26 cellular contexts compared by ENCODE assay signal in genomic region chr19:48053856-48054255, GRCh38. TPM values are rescaled to one million over a fixed set of nuclear protein-coding genes. Genes with fewer than 3 reads are reported as not detected.
"Had no signal": no experiment of that assay in that cellular context is flagged by ENCODE, and none has a peak within 500 bp of the region (broad histone marks: within the 10 kb centered on the region; RNA-seq: fewer than 3 reads in every experiment).

No MANE protein-coding gene starts in this region.

- H3K27me3 ChIP-seq: dorsolateral prefrontal cortex, gastroesophageal sphincter, heart left ventricle, right atrium auricular region, thyroid gland had no signal

- H3K36me3 ChIP-seq: thyroid gland had no signal

- H3K4me3 Mint-ChIP-seq: activated naive CD8-positive, alpha-beta T cell treated with anti-CD3 and anti-CD28 coated beads for 36 hours; activated T-helper 1 cell treated with anti-CD3 and anti-CD28 coated beads, Interleukin-12 subunit alpha, Interleukin-12 subunit beta, Interleukin-2, Interleukin-4 antibody, amounts not matched to agents 30 ng/mL and 10 ng/mL and 1 ng/mL, durations not matched to agents 14 hours and 24 hours and 36 hours; memory B cell; naive B cell; neural crest cell; T-helper 17 cell had no signal

- H3K27ac Mint-ChIP-seq: activated naive CD8-positive, alpha-beta T cell treated with anti-CD3 and anti-CD28 coated beads for 36 hours; activated T-helper 1 cell treated with anti-CD3 and anti-CD28 coated beads, Interleukin-12 subunit alpha, Interleukin-12 subunit beta, Interleukin-2, Interleukin-4 antibody, amounts not matched to agents 30 ng/mL and 10 ng/mL and 1 ng/mL, durations not matched to agents 14 hours and 24 hours and 36 hours; memory B cell; progenitor cell of endocrine pancreas; T-helper 17 cell had no signal

- H3K4me3 ChIP-seq: dorsolateral prefrontal cortex, gastroesophageal sphincter, heart left ventricle, right atrium auricular region, thyroid gland had no signal

- H3K4me1 ChIP-seq: gastroesophageal sphincter, heart left ventricle, right atrium auricular region, thyroid gland had no signal

- H3K27me3 Mint-ChIP-seq: activated naive CD8-positive, alpha-beta T cell treated with anti-CD3 and anti-CD28 coated beads for 36 hours; memory B cell; T-helper 17 cell had no signal

- H3K4me1 Mint-ChIP-seq: activated naive CD8-positive, alpha-beta T cell treated with anti-CD3 and anti-CD28 coated beads for 36 hours; memory B cell; naive B cell; neural crest cell; T-helper 17 cell had no signal

- H3K27ac ChIP-seq: dorsolateral prefrontal cortex, gastroesophageal sphincter, heart left ventricle, right atrium auricular region, thyroid gland, VCaP had no signal

- H3K36me3 Mint-ChIP-seq: activated naive CD8-positive, alpha-beta T cell treated with anti-CD3 and anti-CD28 coated beads for 36 hours had no signal

- DNase-seq: activated CD4-positive, alpha-beta T cell treated with anti-CD3 and anti-CD28 coated beads for 1 hour; activated CD4-positive, alpha-beta T cell treated with anti-CD3 and anti-CD28 coated beads, Interleukin-2, amount 50 U/mL, for 48 hours; activated naive CD8-positive, alpha-beta T cell treated with anti-CD3 and anti-CD28 coated beads for 36 hours; amygdala; caudate nucleus; dorsolateral prefrontal cortex; heart left ventricle; kidney glomerular epithelial cell; left ventricle myocardium superior; naive B cell; stimulated activated CD4-positive, alpha-beta T cell treated with anti-CD3 and anti-CD28 coated beads, Interleukin-12 subunit alpha, Interleukin-12 subunit beta, amount 100 ng/mL, for 4 hours; stimulated activated CD4-positive, alpha-beta T cell treated with anti-CD3 and anti-CD28 coated beads, Interleukin-2, amount 100 ng/mL, for 24 hours; stimulated activated naive CD4-positive, alpha-beta T cell treated with Interleukin-2 at 50 U/mL for 16 hours; T-helper 17 cell; thyroid gland had no signal

- H3K9me3 ChIP-seq: gastroesophageal sphincter, heart left ventricle, right atrium auricular region, thyroid gland had no signal

- ATAC-seq: gastroesophageal sphincter, heart left ventricle, left ventricle myocardium superior, T-helper 17 cell had no signal

- H3K9me3 Mint-ChIP-seq: activated T-helper 1 cell treated with anti-CD3 and anti-CD28 coated beads, Interleukin-12 subunit alpha, Interleukin-12 subunit beta, Interleukin-2, Interleukin-4 antibody, amounts not matched to agents 30 ng/mL and 10 ng/mL and 1 ng/mL, durations not matched to agents 14 hours and 24 hours and 36 hours had no signal

RNA-seq across cellular contexts. Expression of gene CABP5, which starts 10.0 kb away (rescaled TPM):
- total RNA-seq: activated naive CD8-positive, alpha-beta T cell treated with anti-CD3 and anti-CD28 coated beads for 36 hours; activated T-helper 1 cell treated with anti-CD3 and anti-CD28 coated beads, Interleukin-12 subunit alpha, Interleukin-12 subunit beta, Interleukin-2, Interleukin-4 antibody, amounts not matched to agents 30 ng/mL and 10 ng/mL and 1 ng/mL, durations not matched to agents 14 hours and 24 hours and 36 hours; epithelial cell of proximal tubule; gastroesophageal sphincter; heart left ventricle; left ventricle myocardium superior; neural crest cell; omental fat pad; progenitor cell of endocrine pancreas; right atrium auricular region; subcutaneous adipose tissue; thyroid gland had no signal
- polyA plus RNA-seq: heart left ventricle had no signal

RNA-seq across cellular contexts. Expression of gene ELSPBP1, which starts 59.4 kb away (rescaled TPM):
- total RNA-seq: activated naive CD8-positive, alpha-beta T cell treated with anti-CD3 and anti-CD28 coated beads for 36 hours; activated T-helper 1 cell treated with anti-CD3 and anti-CD28 coated beads, Interleukin-12 subunit alpha, Interleukin-12 subunit beta, Interleukin-2, Interleukin-4 antibody, amounts not matched to agents 30 ng/mL and 10 ng/mL and 1 ng/mL, durations not matched to agents 14 hours and 24 hours and 36 hours; dorsolateral prefrontal cortex; epithelial cell of proximal tubule; gastroesophageal sphincter; heart left ventricle; left ventricle myocardium superior; mononuclear cell; neural crest cell; omental fat pad; progenitor cell of endocrine pancreas; right atrium auricular region; subcutaneous adipose tissue; T-helper 17 cell; thyroid gland had no signal
- polyA plus RNA-seq: heart left ventricle had no signal
